Comparison of ENCODE assay signal across 8 cellular contexts in genomic region chr13:21638319-21639282, GRCh38. TPM values are rescaled to one million over a fixed set of nuclear protein-coding genes. Genes with fewer than 3 reads are reported as not detected.
DNase-seq lines count a peak whose midpoint lies in the region; ATAC-seq, FAIRE-seq and TF ChIP-seq lines count a peak whose summit lies in the region.

No MANE protein-coding gene starts in this region.

- FAIRE-seq in HepG2 (lab: Jason Lieb, UNC) = peak; percentile 37

- no peaks in the 10 kb centered on the region for H3K36me3 ChIP-seq in body of pancreas (replicated peaks in 1 of 2; ENCODE audit: insufficient read depth in 1 of 2, low read depth in 2 of 2)
- no peaks in the 10 kb centered on the region for H3K36me3 ChIP-seq in HepG2 (replicated peaks in 1 of 2; ENCODE audit: control insufficient read depth in 1 of 2, insufficient read depth in 2 of 2, low read length in 2 of 2)
- no peaks in the 10 kb centered on the region for H3K36me3 ChIP-seq in upper lobe of right lung

- no peak for TF ChIP-seq POLR2A in body of pancreas (IDR thresholded peaks at IDR 0.05)
- TF ChIP-seq POLR2A in HepG2 (IDR thresholded peaks at IDR 0.05; ENCODE audit: insufficient read depth in 1 of 2, low read depth in 2 of 2, low read length in 2 of 2) = no peak

- H3K9me3 ChIP-seq in body of pancreas (no peaks in the 10 kb centered on the region), HepG2 (ENCODE audit: low read length) (no peaks in the 10 kb centered on the region), upper lobe of right lung (no peaks in the 10 kb centered on the region)

- POLR2A ChIA-PET in HepG2 (lab: Yijun Ruan, JAX) = interaction anchor here (1.4 kb wide), 1 partner anchor 21 kb away, joined by 4 read pairs; no protein-coding TSS in a partner anchor

- intact Hi-C loops in body of pancreas (cut with DNase I) (no loop called here), HepG2 (cut with micrococcal nuclease; ENCODE audit: unreplicated experiment) (loop anchor here (2.0 to 5.0 kb wide), 2 partner anchors 34 to 1158 kb away; partner anchors contain the start of gene FGF9), upper lobe of right lung (cut with DNase I) (no loop called here)

- DNase-seq in NCI-H1105 treated with DMSO at 0.1 percent for 48 hours (lab: John Stamatoyannopoulos, UW) = peak; percentile 43
- no peak for DNase-seq in NCI-H1105 (lab: John Stamatoyannopoulos, UW)
- peak; percentile 35 for DNase-seq in NCI-H526 treated with DMSO at 0.1 percent for 48 hours (lab: John Stamatoyannopoulos, UW)
- DNase-seq in body of pancreas = peak; percentile 17 to 38 (median 23)
- DNase-seq in HepG2 (ENCODE audit: low spot score) = no peak
- no peak for DNase-seq in upper lobe of right lung

- H3K4me2 ChIP-seq in HepG2 (ENCODE audit: low read depth, low read length) = no peak overlapping the region

- TF ChIP-seq RAD21 in HepG2 (CRISPR knock-in tag; IDR thresholded peaks at IDR 0.05) = no peak

- BruUV-seq in HepG2 (replicated peaks; lab: Mats Ljungman, UMichigan) = no TSS peak

- H3K27me3 ChIP-seq in body of pancreas (no peaks in the 10 kb centered on the region), HepG2 (ENCODE audit: control insufficient read depth in 1 of 2, insufficient read depth in 2 of 2, low read length in 2 of 2) (no peaks in the 10 kb centered on the region), upper lobe of right lung (no peaks in the 10 kb centered on the region)

- CTCF ChIA-PET in HepG2 (lab: Yijun Ruan, JAX; ENCODE audit: low intra/inter-chr PET ratio, low total read pairs) = interaction anchor here (0.6 to 1.4 kb wide), 4 partner anchors 13 to 1158 kb away, joined by 3 to 5 read pairs (median 3); no protein-coding TSS in a partner anchor

- no peak overlapping the region for H2AFZ ChIP-seq in HepG2 (ENCODE audit: low read length)

- H3K27ac ChIP-seq in body of pancreas = no peak overlapping the region
- H3K27ac ChIP-seq in HepG2 (ENCODE audit: extremely low read length, insufficient read depth, low read length) = no peak overlapping the region
- no peak overlapping the region for H3K27ac ChIP-seq in upper lobe of right lung

- peak; percentile 51 to 78 (median 68) for TF ChIP-seq CTCF in body of pancreas (IDR thresholded peaks at IDR 0.05)
- TF ChIP-seq CTCF in HepG2 (CRISPR knock-in tag; IDR thresholded peaks at IDR 0.05) = peak; percentile 65
- peak; percentile 81 for TF ChIP-seq CTCF in upper lobe of right lung (IDR thresholded peaks at IDR 0.05)

- H3K9ac ChIP-seq in HepG2 (ENCODE audit: insufficient read depth, low read depth, low read length) = no peak overlapping the region

- no peaks in the 10 kb centered on the region for H4K20me1 ChIP-seq in HepG2 (ENCODE audit: insufficient read depth, low read length)

- 33 to 40% methylated on average over 6 of the region's 6 CpGs for WGBS in body of pancreas, 2 donors
- 27% methylated on average over 6 of the region's 6 CpGs for WGBS in HepG2 (ENCODE audit: low lambda C conversion rate)

- H3K4me1 ChIP-seq in body of pancreas (no peaks in the 10 kb centered on the region), HepG2 (ENCODE audit: insufficient read depth, low read length) (peaks cover 21% of the 10 kb centered on the region), upper lobe of right lung (peaks cover 7% of the 10 kb centered on the region)

- TF ChIP-seq EP300 in HepG2 (IDR thresholded peaks at IDR 0.05; ENCODE audit: low read depth in 2 of 2, low read length in 2 of 2) (no peak), HepG2 (CRISPR knock-in tag; IDR thresholded peaks at IDR 0.05; ENCODE audit: borderline replicate concordance) (no peak)

- no peaks in the 10 kb centered on the region for H3K79me2 ChIP-seq in HepG2 (ENCODE audit: insufficient read depth, low read length)

- ATAC-seq in GM18861 (IDR thresholded peaks at IDR 0.05; ENCODE audit: unreplicated experiment) (peak; percentile 58), body of pancreas (peak; percentile 45), HepG2 (peak; percentile 38; the same call in 1 of the 3 replicates), upper lobe of right lung (peak; percentile 58), HG03521 (IDR thresholded peaks at IDR 0.05; ENCODE audit: unreplicated experiment) (no peak)

- in situ Hi-C loops in HepG2 (cut with HindIII; ENCODE audit: extremely low pct_ligation_motif_present, low pct_unique_long_range_greater_than_20kb) = loop anchor here (25.0 kb wide), 1 partner anchor 649 kb away; no protein-coding TSS in a partner anchor

- H3K4me3 ChIP-seq in body of pancreas (no peak overlapping the region), HepG2 (replicated peaks in 1 of 3; ENCODE audit: insufficient read depth in 1 of 3, low read depth in 2 of 3, low read length in 3 of 3) (no peak overlapping the region), upper lobe of right lung (no peak overlapping the region)

TF ChIP-seq in HepG2, 621 proteins besides CTCF, POLR2A, EP300 and RAD21 (continues in another document):
- TF ChIP-seq ELK4 (CRISPR knock-in tag; IDR thresholded peaks at IDR 0.05; ENCODE audit: borderline replicate concordance) (no peak), ZNF644 (CRISPR knock-in tag; IDR thresholded peaks at IDR 0.05; ENCODE audit: low read depth) (no peak), RFX5 (IDR thresholded peaks at IDR 0.05; ENCODE audit: low read depth, low read length) (no peak), CREB3 (CRISPR knock-in tag; IDR thresholded peaks at IDR 0.05) (no peak)

RNA-seq across cellular contexts. Expression of gene FGF9, which starts 32.3 kb away (rescaled TPM):
- total RNA-seq in body of pancreas (1 to 10 TPM in 1 of 2 donors, under 1 TPM in 1; 0.26 to 1.3 TPM), HepG2 (2016; rRNA removed; fragmentation: Illumina TruSeq; extraction: Trizol) (not detected in 2 replicates), upper lobe of right lung (2.7 TPM)
- total RNA-seq in HepG2 (2016; cell fraction: cytosol; rRNA removed; fragmentation: Illumina TruSeq; extraction: Trizol; ENCODE audit: low read depth) = not detected in 2 replicates
- total RNA-seq in HepG2 (2016; cell fraction: insoluble cytoplasmic fraction; rRNA removed; fragmentation: Illumina TruSeq; extraction: Trizol) = not detected in 2 replicates
- not detected in 2 replicates for total RNA-seq in HepG2 (2016; cell fraction: membrane; rRNA removed; fragmentation: Illumina TruSeq; extraction: Trizol)
- not detected in 2 replicates for total RNA-seq in HepG2 (2016; cell fraction: nucleus; rRNA removed; fragmentation: Illumina TruSeq; extraction: Trizol)
- not detected in 2 replicates for polyA plus RNA-seq in HepG2 (2011; rRNA removed)
- polyA plus RNA-seq in HepG2 (2011; cell fraction: cytosol; rRNA removed) = not detected in 2 replicates
- not detected in 2 replicates for polyA plus RNA-seq in HepG2 (2011; cell fraction: nucleus; rRNA removed)
- polyA plus RNA-seq in HepG2 (2012) = not detected in 2 replicates
- not detected in 2 replicates for polyA plus RNA-seq in HepG2 (2016; cell fraction: cytosol; fragmentation: Illumina TruSeq; extraction: Trizol; ENCODE audit: low read depth)
- polyA plus RNA-seq in HepG2 (2016; cell fraction: insoluble cytoplasmic fraction; fragmentation: Illumina TruSeq; extraction: Trizol; ENCODE audit: low read depth) = not detected in 2 replicates
- not detected in 2 replicates for polyA plus RNA-seq in HepG2 (2016; cell fraction: membrane; fragmentation: Illumina TruSeq; extraction: Trizol; ENCODE audit: low read depth)
- not detected in 2 replicates for polyA plus RNA-seq in HepG2 (2016; cell fraction: nucleus; fragmentation: Illumina TruSeq; extraction: Trizol; ENCODE audit: insufficient read depth, low read depth)
- not detected in 2 replicates for polyA minus RNA-seq in HepG2 (2011; rRNA and poly(A)+ RNA removed; ENCODE audit: low replicate concordance)
- polyA minus RNA-seq in HepG2 (2011; cell fraction: cytosol; rRNA and poly(A)+ RNA removed) = not detected in 2 replicates
- not detected in 2 replicates for polyA minus RNA-seq in HepG2 (2011; cell fraction: nucleus; rRNA and poly(A)+ RNA removed)

RNA-seq across cellular contexts. Expression of gene MICU2, which starts 34.6 kb away (rescaled TPM):
- total RNA-seq in body of pancreas = 10 to 100 TPM; 31.6 to 62.6 TPM
- total RNA-seq in HepG2 (2016; rRNA removed; fragmentation: Illumina TruSeq; extraction: Trizol) = 42.4 and 56.5 TPM in 2 replicates
- total RNA-seq in HepG2 (2016; cell fraction: cytosol; rRNA removed; fragmentation: Illumina TruSeq; extraction: Trizol; ENCODE audit: low read depth) = 3.6 and 4.5 TPM in 2 replicates
- 41.6 and 57.3 TPM in 2 replicates for total RNA-seq in HepG2 (2016; cell fraction: insoluble cytoplasmic fraction; rRNA removed; fragmentation: Illumina TruSeq; extraction: Trizol)
- total RNA-seq in HepG2 (2016; cell fraction: membrane; rRNA removed; fragmentation: Illumina TruSeq; extraction: Trizol) = 8.7 and 9.1 TPM in 2 replicates
- total RNA-seq in HepG2 (2016; cell fraction: nucleus; rRNA removed; fragmentation: Illumina TruSeq; extraction: Trizol) = 21.1 and 24.4 TPM in 2 replicates
- polyA plus RNA-seq in HepG2 (2011; rRNA removed) = 24.5 and 31.7 TPM in 2 replicates
- polyA plus RNA-seq in HepG2 (2011; cell fraction: cytosol; rRNA removed) = 31.6 and 33.0 TPM in 2 replicates
- polyA plus RNA-seq in HepG2 (2011; cell fraction: nucleus; rRNA removed) = 25.0 and 29.4 TPM in 2 replicates
- polyA plus RNA-seq in HepG2 (2012) = 19.9 and 23.4 TPM in 2 replicates
- 2.7 and 2.9 TPM in 2 replicates for polyA plus RNA-seq in HepG2 (2016; cell fraction: cytosol; fragmentation: Illumina TruSeq; extraction: Trizol; ENCODE audit: low read depth)
- polyA plus RNA-seq in HepG2 (2016; cell fraction: insoluble cytoplasmic fraction; fragmentation: Illumina TruSeq; extraction: Trizol; ENCODE audit: low read depth) = 55.6 and 59.5 TPM in 2 replicates
- 5.6 TPM in 2 replicates for polyA plus RNA-seq in HepG2 (2016; cell fraction: membrane; fragmentation: Illumina TruSeq; extraction: Trizol; ENCODE audit: low read depth)
- polyA plus RNA-seq in HepG2 (2016; cell fraction: nucleus; fragmentation: Illumina TruSeq; extraction: Trizol; ENCODE audit: insufficient read depth, low read depth) = 30.3 and 34.9 TPM in 2 replicates
- 5.1 and 10.2 TPM in 2 replicates for polyA minus RNA-seq in HepG2 (2011; rRNA and poly(A)+ RNA removed; ENCODE audit: low replicate concordance)
- polyA minus RNA-seq in HepG2 (2011; cell fraction: cytosol; rRNA and poly(A)+ RNA removed) = 16.1 and 17.5 TPM in 2 replicates
- polyA minus RNA-seq in HepG2 (2011; cell fraction: nucleus; rRNA and poly(A)+ RNA removed) = 27.2 and 34.8 TPM in 2 replicates
- total RNA-seq in upper lobe of right lung = 30.7 TPM

Comparison
In these comparisons a context has a peak if more than half of its experiments do, and no peak if none do; other contexts are left out.
1. DNase-seq: peak in NCI-H1105 treated with DMSO at 0.1 percent for 48 hours (single experiment), NCI-H526 treated with DMSO at 0.1 percent for 48 hours (single experiment) and body of pancreas (4 of 4); none in NCI-H1105 (single experiment), HepG2 (single experiment) and upper lobe of right lung (single experiment).
2. Peak in every context shown above with its lines, with median percentiles within 50 percentile points of each other: CTCF ChIP-seq.